ENCODE assay signal across 20 cellular contexts in the genomic region with DNA sequence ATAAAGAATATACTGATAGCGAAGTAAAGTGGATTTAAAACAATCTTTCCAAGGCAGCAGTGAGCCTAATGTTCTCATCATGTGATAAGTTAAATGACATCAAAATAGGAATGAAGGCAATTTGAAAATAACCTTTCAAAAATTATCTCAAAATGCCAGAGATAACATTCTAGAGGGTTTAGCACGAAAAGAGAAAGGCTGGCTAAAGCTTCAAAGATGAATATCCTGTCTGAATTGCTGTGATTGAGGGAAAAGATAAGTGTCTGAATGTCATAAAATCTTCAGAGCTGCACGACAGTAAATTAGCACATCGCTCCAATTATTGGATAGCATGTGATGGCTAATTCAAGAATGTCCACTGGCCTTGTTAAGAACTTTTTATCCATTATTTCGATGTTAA.
DNase-seq lines count a peak whose midpoint lies in the region; ATAC-seq and TF ChIP-seq lines count a peak whose summit lies in the region.
"Had no signal": no experiment of that assay in that cellular context is flagged by ENCODE, and none has a peak within 500 bp of the region (broad histone marks: within the 10 kb centered on the region; RNA-seq: fewer than 3 reads in every experiment).

No MANE protein-coding gene starts in this region.

- WGBS in trophoblast cell (ENCODE audit: extremely low coverage, insufficient coverage, insufficient read length), result no CpG with 5 or more reads among the region's 5 CpGs
- WGBS in endodermal cell (ENCODE audit: insufficient coverage in 1 of 2, insufficient read length in 1 of 2), 2 experiments, result 88 to 94% methylated on average over 3 to 5 of the region's 5 CpGs

- no peaks in the 10 kb centered on the region for H3K79me1 ChIP-seq in trophoblast cell (ENCODE audit: low read length)

- H3K36me3 Mint-ChIP-seq in activated T-helper 2 cell treated with anti-CD3 and anti-CD28 coated beads, Interferon-gamma antibody, Interleukin-2, Interleukin-4, amounts not matched to agents 10 μg/mL and 5 μg/mL and 100 μg/mL, durations not matched to agents 14 hours and 24 hours and 36 hours (ENCODE audit: low read depth), result no peaks in the 10 kb centered on the region
- H3K36me3 Mint-ChIP-seq in endodermal cell (ENCODE audit: low read depth), result no peaks in the 10 kb centered on the region
- H3K36me3 Mint-ChIP-seq in activated CD8-positive, alpha-beta T cell treated with anti-CD3 and anti-CD28 coated beads for 36 hours (ENCODE audit: low read depth), result no peaks in the 10 kb centered on the region
- H3K36me3 Mint-ChIP-seq: CD8-positive, alpha-beta T cell had no signal

- H3K27me3 ChIP-seq in trophoblast cell (ENCODE audit: insufficient read depth, low read length) (no peaks in the 10 kb centered on the region), endodermal cell (ENCODE audit: control insufficient read depth, insufficient read depth, low read length, poor library complexity, severe bottlenecking) (no peaks in the 10 kb centered on the region)
- H3K27me3 ChIP-seq: BLaER1 treated with 17β-estradiol and CSF1 and Interleukin-3, amounts not matched to agents 10 nM and 100 nM had no signal

- H4K8ac ChIP-seq in trophoblast cell (ENCODE audit: low read depth, low read length), result no peak overlapping the region

- H2BK120ac ChIP-seq in trophoblast cell (ENCODE audit: insufficient read depth, low read length, poor library complexity), result no peak overlapping the region

- H3K4me3 ChIP-seq in fibroblast of the aortic adventitia (ENCODE audit: low read depth, low read length) (no peak overlapping the region), trophoblast cell (ENCODE audit: low read depth, low read length) (no peak overlapping the region), endodermal cell (ENCODE audit: low read length) (no peak overlapping the region)
- H3K4me3 ChIP-seq: A549; BLaER1 treated with 17β-estradiol and CSF1 and Interleukin-3, amounts not matched to agents 10 nM and 100 nM had no signal

- no peak overlapping the region for H3K4me3 Mint-ChIP-seq in activated T-helper 2 cell treated with anti-CD3 and anti-CD28 coated beads, Interferon-gamma antibody, Interleukin-2, Interleukin-4, amounts not matched to agents 10 μg/mL and 5 μg/mL and 100 μg/mL, durations not matched to agents 14 hours and 24 hours and 36 hours (ENCODE audit: low read depth)
- no peak overlapping the region for H3K4me3 Mint-ChIP-seq in endodermal cell
- no peak overlapping the region for H3K4me3 Mint-ChIP-seq in activated CD8-positive, alpha-beta T cell treated with anti-CD3 and anti-CD28 coated beads for 36 hours
- H3K4me3 Mint-ChIP-seq: B cell; CD4-positive, alpha-beta T cell; CD8-positive, alpha-beta T cell had no signal

- H3K27ac Mint-ChIP-seq in activated T-helper 2 cell treated with anti-CD3 and anti-CD28 coated beads, Interferon-gamma antibody, Interleukin-2, Interleukin-4, amounts not matched to agents 10 μg/mL and 5 μg/mL and 100 μg/mL, durations not matched to agents 14 hours and 24 hours and 36 hours, result no peak overlapping the region
- H3K27ac Mint-ChIP-seq in endodermal cell, result no peak overlapping the region
- H3K27ac Mint-ChIP-seq in activated CD8-positive, alpha-beta T cell treated with anti-CD3 and anti-CD28 coated beads for 36 hours, result no peak overlapping the region
- H3K27ac Mint-ChIP-seq: B cell; CD4-positive, alpha-beta T cell; CD8-positive, alpha-beta T cell had no signal

- no peaks in the 10 kb centered on the region for H3K9me3 ChIP-seq in trophoblast cell (ENCODE audit: insufficient read depth, low read depth, low read length)
- no peaks in the 10 kb centered on the region for H3K9me3 ChIP-seq in endodermal cell (ENCODE audit: control insufficient read depth, low read length)
- H3K9me3 ChIP-seq: A549, Caco-2 had no signal

- peak; percentile 15 for DNase-seq in NCI-H226
- peak; percentile 18 for DNase-seq in fibroblast of the aortic adventitia (ENCODE audit: low read depth)
- peak; percentile 53 to 94 for DNase-seq in trophoblast cell
- no peak for DNase-seq in activated T-helper 2 cell treated with anti-CD3 and anti-CD28 coated beads, Interferon-gamma antibody, Interleukin-2, Interleukin-4, amounts not matched to agents 10 μg/mL and 5 μg/mL and 100 μg/mL, durations not matched to agents 14 hours and 24 hours and 36 hours (ENCODE audit: low spot score)
- DNase-seq in endodermal cell, result no peak
- DNase-seq in activated CD8-positive, alpha-beta T cell treated with anti-CD3 and anti-CD28 coated beads for 36 hours, result no peak
- no peak for DNase-seq in NCI-H1930 (lab: John Stamatoyannopoulos, UW)
- DNase-seq: AML-193; Caco-2; Calu3; CD4-positive, alpha-beta T cell; CD8-positive, alpha-beta T cell; DMS79 treated with DMSO at 0.1 percent for 48 hours; GF-D8 had no signal

- H3K27ac ChIP-seq in trophoblast cell (ENCODE audit: low read depth, low read length) (no peak overlapping the region), endodermal cell (ENCODE audit: low read depth, low read length) (no peak overlapping the region)
- H3K27ac ChIP-seq: 22Rv1; A549; BLaER1 treated with 17β-estradiol and CSF1 and Interleukin-3, amounts not matched to agents 10 nM and 100 nM; C4-2B had no signal

- H3K4ac ChIP-seq in trophoblast cell (ENCODE audit: low read depth, low read length), result no peak overlapping the region

- CTCF ChIA-PET in activated CD8-positive, alpha-beta T cell treated with anti-CD3 and anti-CD28 coated beads for 36 hours (lab: Charles Lee), result no interaction called here

- H3K79me2 ChIP-seq in trophoblast cell (ENCODE audit: control insufficient read depth, insufficient read depth, low read length, poor library complexity), result no peaks in the 10 kb centered on the region

- no peaks in the 10 kb centered on the region for H3K36me3 ChIP-seq in trophoblast cell (ENCODE audit: control insufficient read depth in 1 of 2, insufficient read depth in 2 of 2, low read length in 2 of 2)
- H3K36me3 ChIP-seq in endodermal cell (ENCODE audit: control insufficient read depth, insufficient read depth, low read length), result no peaks in the 10 kb centered on the region
- H3K36me3 ChIP-seq: BLaER1 treated with 17β-estradiol and CSF1 and Interleukin-3, amounts not matched to agents 10 nM and 100 nM had no signal

- intact Hi-C loops in activated T-helper 2 cell treated with anti-CD3 and anti-CD28 coated beads, Interferon-gamma antibody, Interleukin-2, Interleukin-4, amounts not matched to agents 10 μg/mL and 5 μg/mL and 100 μg/mL, durations not matched to agents 14 hours and 24 hours and 36 hours (cut with micrococcal nuclease), result no loop called here
- intact Hi-C loops in activated CD8-positive, alpha-beta T cell treated with anti-CD3 and anti-CD28 coated beads for 36 hours (cut with micrococcal nuclease), result no loop called here

- H3K4me2 ChIP-seq in trophoblast cell (ENCODE audit: low read length), result no peak overlapping the region
- H3K4me2 ChIP-seq: A549; BLaER1 treated with 17β-estradiol and CSF1 and Interleukin-3, amounts not matched to agents 10 nM and 100 nM had no signal

- POLR2A ChIA-PET in activated CD8-positive, alpha-beta T cell treated with anti-CD3 and anti-CD28 coated beads for 36 hours (lab: Charles Lee), result no interaction called here

- H3K4me1 ChIP-seq in trophoblast cell (ENCODE audit: control insufficient read depth in 1 of 2, insufficient read depth in 2 of 2, low read length in 2 of 2), result no peaks in the 10 kb centered on the region
- no peaks in the 10 kb centered on the region for H3K4me1 ChIP-seq in endodermal cell (ENCODE audit: control insufficient read depth, insufficient read depth, low read length)
- H3K4me1 ChIP-seq: A549; BLaER1 treated with 17β-estradiol and CSF1 and Interleukin-3, amounts not matched to agents 10 nM and 100 nM; Caco-2 had no signal

- no peak for TF ChIP-seq CTCF in fibroblast of the aortic adventitia (IDR thresholded peaks at IDR 0.05; ENCODE audit: insufficient read depth, low read length)
- no peak for TF ChIP-seq CTCF in endodermal cell (conservative IDR thresholded peaks at IDR 0.05)
- no peak for TF ChIP-seq CTCF in activated CD8-positive, alpha-beta T cell treated with anti-CD3 and anti-CD28 coated beads for 36 hours (IDR thresholded peaks at IDR 0.05)

- H2AFZ ChIP-seq in trophoblast cell (ENCODE audit: insufficient read depth, low read length, poor library complexity), result no peak overlapping the region

- H2BK5ac ChIP-seq in trophoblast cell (ENCODE audit: low read depth, low read length, poor library complexity), result no peak overlapping the region

- no peak overlapping the region for H3K9ac ChIP-seq in trophoblast cell (ENCODE audit: low read length)
- H3K9ac ChIP-seq in endodermal cell (ENCODE audit: extremely low read depth, low read length, poor library complexity, severe bottlenecking), result no peak overlapping the region
- H3K9ac ChIP-seq: BLaER1 treated with 17β-estradiol and CSF1 and Interleukin-3, amounts not matched to agents 10 nM and 100 nM had no signal

- no peaks in the 10 kb centered on the region for H3K27me3 Mint-ChIP-seq in activated T-helper 2 cell treated with anti-CD3 and anti-CD28 coated beads, Interferon-gamma antibody, Interleukin-2, Interleukin-4, amounts not matched to agents 10 μg/mL and 5 μg/mL and 100 μg/mL, durations not matched to agents 14 hours and 24 hours and 36 hours (ENCODE audit: low read depth)
- H3K27me3 Mint-ChIP-seq in endodermal cell (ENCODE audit: insufficient read depth), result no peaks in the 10 kb centered on the region
- no peaks in the 10 kb centered on the region for H3K27me3 Mint-ChIP-seq in activated CD8-positive, alpha-beta T cell treated with anti-CD3 and anti-CD28 coated beads for 36 hours
- H3K27me3 Mint-ChIP-seq: B cell; CD4-positive, alpha-beta T cell had no signal

- no peak overlapping the region for H3K18ac ChIP-seq in trophoblast cell (ENCODE audit: low read length)

- H3K4me1 Mint-ChIP-seq in activated T-helper 2 cell treated with anti-CD3 and anti-CD28 coated beads, Interferon-gamma antibody, Interleukin-2, Interleukin-4, amounts not matched to agents 10 μg/mL and 5 μg/mL and 100 μg/mL, durations not matched to agents 14 hours and 24 hours and 36 hours (ENCODE audit: low read depth), result no peaks in the 10 kb centered on the region
- no peaks in the 10 kb centered on the region for H3K4me1 Mint-ChIP-seq in endodermal cell
- H3K4me1 Mint-ChIP-seq in activated CD8-positive, alpha-beta T cell treated with anti-CD3 and anti-CD28 coated beads for 36 hours (ENCODE audit: low read depth), result no peaks in the 10 kb centered on the region
- H3K4me1 Mint-ChIP-seq: B cell had no signal

- no peak overlapping the region for H4K12ac ChIP-seq in trophoblast cell (ENCODE audit: low read depth, low read length)

- no peak overlapping the region for H4K91ac ChIP-seq in trophoblast cell (ENCODE audit: low read depth, low read length)

- H2BK12ac ChIP-seq in trophoblast cell (ENCODE audit: low read length), result no peak overlapping the region

- H3K9me3 Mint-ChIP-seq in activated T-helper 2 cell treated with anti-CD3 and anti-CD28 coated beads, Interferon-gamma antibody, Interleukin-2, Interleukin-4, amounts not matched to agents 10 μg/mL and 5 μg/mL and 100 μg/mL, durations not matched to agents 14 hours and 24 hours and 36 hours, result no peaks in the 10 kb centered on the region
- H3K9me3 Mint-ChIP-seq in endodermal cell, result no peaks in the 10 kb centered on the region
- H3K9me3 Mint-ChIP-seq in activated CD8-positive, alpha-beta T cell treated with anti-CD3 and anti-CD28 coated beads for 36 hours, result peaks cover 2% of the 10 kb centered on the region

- no peak overlapping the region for H2AK5ac ChIP-seq in trophoblast cell (ENCODE audit: low read length)

- H3K23ac ChIP-seq in trophoblast cell (ENCODE audit: low read length), result no peak overlapping the region

- no peak for ATAC-seq in SK-N-SH treated with all-trans-retinoic acid at 6 μM for 48 hours
- ATAC-seq in activated CD8-positive, alpha-beta T cell treated with anti-CD3 and anti-CD28 coated beads for 36 hours, result no peak
- ATAC-seq: A549; CD8-positive, alpha-beta T cell had no signal

- H3K14ac ChIP-seq in trophoblast cell (ENCODE audit: low read length), result no peak overlapping the region

Comparison
In these comparisons a context has a peak if more than half of its experiments do, and no peak if none do; other contexts are left out.
1. DNase-seq: peak in NCI-H226 (single experiment), fibroblast of the aortic adventitia (single experiment) and trophoblast cell (2 of 2); none in activated T-helper 2 cell treated with anti-CD3 and anti-CD28 coated beads, Interferon-gamma antibody, Interleukin-2, Interleukin-4, amounts not matched to agents 10 μg/mL and 5 μg/mL and 100 μg/mL, durations not matched to agents 14 hours and 24 hours and 36 hours (single experiment), endodermal cell (single experiment), activated CD8-positive, alpha-beta T cell treated with anti-CD3 and anti-CD28 coated beads for 36 hours (single experiment) and NCI-H1930 (0 of 2).